Comparison of ENCODE assay signal across 1 cellular context in genomic region chr10:62008196-62008595, GRCh38.
TF ChIP-seq lines count a peak whose summit lies in the region.

No MANE protein-coding gene starts in this region.

TF ChIP-seq in GM12878, 131 proteins besides CTCF, POLR2A, EP300 and RAD21 (continued from another document):
- no peak for TF ChIP-seq IRF5 (IDR thresholded peaks at IDR 0.05; ENCODE audit: borderline replicate concordance)
- TF ChIP-seq SPI1 (IDR thresholded peaks at IDR 0.05; ENCODE audit: borderline replicate concordance, insufficient read depth, low read depth, low read length) = no peak
- no peak for TF ChIP-seq ZZZ3 (IDR thresholded peaks at IDR 0.05; ENCODE audit: control insufficient read depth, insufficient read length, low read depth)
- no peak for TF ChIP-seq MLLT1 (IDR thresholded peaks at IDR 0.05)
- TF ChIP-seq TCF3 (IDR thresholded peaks at IDR 0.05; ENCODE audit: borderline replicate concordance, insufficient read depth, low read depth, low read length) = no peak
- no peak for TF ChIP-seq EZH2 (IDR thresholded peaks at IDR 0.05; ENCODE audit: borderline replicate concordance, control insufficient read depth, low read depth, low read length)
- TF ChIP-seq GATAD2B (conservative IDR thresholded peaks at IDR 0.05; ENCODE audit: low read depth) = no peak
- TF ChIP-seq RFX5 (IDR thresholded peaks at IDR 0.05; ENCODE audit: low read depth, low read length) = no peak
TF ChIP-seq in GM12878: peak in this region for 0.
